1 cellular context compared by ENCODE assay signal in the genomic region with DNA sequence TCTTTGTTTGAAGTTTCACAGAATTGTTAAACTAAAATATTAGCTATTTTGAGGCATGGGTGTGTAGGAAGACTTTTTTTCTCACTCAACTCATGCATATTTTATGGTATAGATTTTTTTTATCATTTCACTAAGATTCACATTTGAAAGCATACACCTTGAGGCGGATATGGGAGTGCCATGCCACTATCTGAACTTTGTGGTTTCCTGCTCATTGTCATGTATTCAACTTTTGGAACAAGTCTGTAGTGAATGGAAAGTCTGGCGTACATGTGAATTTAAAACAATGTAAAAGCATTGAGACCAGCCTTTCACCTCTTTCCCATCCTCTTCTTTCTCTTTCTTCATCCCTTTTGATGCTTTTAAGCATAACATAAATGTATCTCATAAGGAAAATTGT.
TF ChIP-seq lines count a peak whose summit lies in the region.

No MANE protein-coding gene starts in this region.

TF ChIP-seq in GM23338, 12 proteins besides CTCF, POLR2A, EP300 and RAD21:
- TF ChIP-seq ZNF462 (CRISPR knock-in tag; IDR thresholded peaks at IDR 0.05) (no peak), EZH2 (IDR thresholded peaks at IDR 0.05; ENCODE audit: low read depth, unreplicated experiment) (no peak), ETS1 (IDR thresholded peaks at IDR 0.05) (no peak), ZNF114 (CRISPR knock-in tag; IDR thresholded peaks at IDR 0.05) (no peak), EZH2phosphoT487 (IDR thresholded peaks at IDR 0.05; ENCODE audit: unreplicated experiment) (no peak), POLR2AphosphoS5 (IDR thresholded peaks at IDR 0.05; ENCODE audit: low read depth) (no peak)
